ENCODE assay signal across 7 cellular contexts in genomic region chr14:102085503-102085902, GRCh38. TPM values are rescaled to one million over a fixed set of nuclear protein-coding genes. Genes with fewer than 3 reads are reported as not detected.
DNase-seq lines count a peak whose midpoint lies in the region; ATAC-seq and TF ChIP-seq lines count a peak whose summit lies in the region.

No MANE protein-coding gene starts in this region.

- H3K36me3 ChIP-seq in GM23338 (ENCODE audit: insufficient read depth) (peaks cover 52% of the 10 kb centered on the region), SJCRH30 (peaks cover 57% of the 10 kb centered on the region), gastrocnemius medialis (peaks cover 6 to 53% of the 10 kb centered on the region in 2 donors)

- peak overlapping the region; percentile 84 for H3K27ac ChIP-seq in GM23338 (ENCODE audit: low read depth)
- no peak overlapping the region for H3K27ac ChIP-seq in SJCRH30
- peak overlapping the region; percentile 96 to 99 (median 99) for H3K27ac ChIP-seq in gastrocnemius medialis

- H3K36me3 Mint-ChIP-seq in GM23338 (ENCODE audit: low read depth): peaks cover 68% of the 10 kb centered on the region

- in situ Hi-C loops in gastrocnemius medialis (cut with MboI; ENCODE audit: low sequenced_read_pairs in 4 of 4): loop anchor here in 1 of 4 donors (25.0 kb wide), 1 partner anchor 373 kb away; no protein-coding TSS in a partner anchor

- ATAC-seq in GM23338 (no peak), gastrocnemius medialis (no peak), GM19452 (IDR thresholded peaks at IDR 0.05; ENCODE audit: unreplicated experiment) (no peak), HG03469 (IDR thresholded peaks at IDR 0.05; ENCODE audit: unreplicated experiment) (no peak)

- TF ChIP-seq CTCF in GM23338 (conservative IDR thresholded peaks at IDR 0.05; ENCODE audit: low read depth in 2 of 2) (no peak), fibroblast of mammary gland (conservative IDR thresholded peaks at IDR 0.05; ENCODE audit: control insufficient read depth, insufficient read depth, low read depth, low read length) (no peak), gastrocnemius medialis (IDR thresholded peaks at IDR 0.05 in 4 of 5, conservative IDR thresholded peaks at IDR 0.05 in 1 of 5) (no peak)

- H2AFZ ChIP-seq in GM23338: no peak overlapping the region

- intact Hi-C loops in gastrocnemius medialis (cut with DNase I; ENCODE audit: low total_unique reads): no loop called here

- peaks cover 4% of the 10 kb centered on the region; the same call in 2 of the 3 replicates for H3K9me3 Mint-ChIP-seq in GM23338

- peak overlapping the region; percentile 97 for H3K27ac Mint-ChIP-seq in GM23338

- DNase-seq in GM23338 (ENCODE audit: low spot score) (no peak), SJCRH30 (no peak), fibroblast of mammary gland (ENCODE audit: low read depth) (no peak), gastrocnemius medialis (no peak)
- DNase-seq in effector CD8-positive, alpha-beta T cell (lab: John Stamatoyannopoulos, UW): no peak

- peaks cover 52% of the 10 kb centered on the region for H4K20me1 ChIP-seq in GM23338 (replicated peaks; ENCODE audit: insufficient read depth)

- no peaks in the 10 kb centered on the region for H3K9me2 ChIP-seq in GM23338 (ENCODE audit: insufficient read depth)

- H3K27me3 ChIP-seq in GM23338 (ENCODE audit: insufficient read depth): no peaks in the 10 kb centered on the region
- no peaks in the 10 kb centered on the region for H3K27me3 ChIP-seq in SJCRH30
- H3K27me3 ChIP-seq in gastrocnemius medialis: no peaks in the 10 kb centered on the region

- peaks cover 46% of the 10 kb centered on the region for H3K4me1 ChIP-seq in GM23338 (ENCODE audit: insufficient read depth)
- H3K4me1 ChIP-seq in SJCRH30: peaks cover 24% of the 10 kb centered on the region
- peaks cover 26 to 48% of the 10 kb centered on the region in 2 donors for H3K4me1 ChIP-seq in gastrocnemius medialis

- peaks cover 48% of the 10 kb centered on the region for H3K79me2 ChIP-seq in GM23338 (replicated peaks; ENCODE audit: insufficient read depth)

- no peaks in the 10 kb centered on the region for H3K9me3 ChIP-seq in SJCRH30 (replicated peaks)
- no peaks in the 10 kb centered on the region for H3K9me3 ChIP-seq in gastrocnemius medialis

- H3K4me3 Mint-ChIP-seq in GM23338: peak overlapping the region; percentile 94

- peaks cover 66% of the 10 kb centered on the region for H3F3A ChIP-seq in GM23338 (replicated peaks; ENCODE audit: low read depth)

- peak overlapping the region; percentile 98 for H3K4me2 ChIP-seq in GM23338

- TF ChIP-seq POLR2A in gastrocnemius medialis (IDR thresholded peaks at IDR 0.05): no peak

- H3K4me3 ChIP-seq in GM23338: peak overlapping the region; percentile 83
- peak overlapping the region; percentile 83 for H3K4me3 ChIP-seq in SJCRH30
- peak overlapping the region; percentile 83 for H3K4me3 ChIP-seq in fibroblast of mammary gland (ENCODE audit: control insufficient read depth, low read depth, low read length)
- H3K4me3 ChIP-seq in gastrocnemius medialis: peak overlapping the region; percentile 72 to 93 (median 88)

- peaks cover 21% of the 10 kb centered on the region for H3K27me3 Mint-ChIP-seq in GM23338 (ENCODE audit: insufficient read depth, low read depth, poor library complexity)

- peaks cover 49% of the 10 kb centered on the region for H3K4me1 Mint-ChIP-seq in GM23338

TF ChIP-seq in GM23338, 12 proteins besides CTCF, POLR2A, EP300 and RAD21 (continues in another document):
- TF ChIP-seq CREB1 (CRISPR knock-in tag; IDR thresholded peaks at IDR 0.05; ENCODE audit: low read depth): no peak
- TF ChIP-seq EZH2 (IDR thresholded peaks at IDR 0.05; ENCODE audit: low read depth, unreplicated experiment): no peak
- no peak for TF ChIP-seq EZH2phosphoT487 (IDR thresholded peaks at IDR 0.05; ENCODE audit: unreplicated experiment)
- no peak for TF ChIP-seq ZNF331 (CRISPR knock-in tag; IDR thresholded peaks at IDR 0.05; ENCODE audit: low read depth)
- TF ChIP-seq NANOG (IDR thresholded peaks at IDR 0.05; ENCODE audit: borderline replicate concordance): no peak
- no peak for TF ChIP-seq ZNF114 (CRISPR knock-in tag; IDR thresholded peaks at IDR 0.05)
- no peak for TF ChIP-seq STAT1 (IDR thresholded peaks at IDR 0.05; ENCODE audit: unreplicated experiment)
- no peak for TF ChIP-seq POLR2AphosphoS5 (IDR thresholded peaks at IDR 0.05; ENCODE audit: low read depth)
- TF ChIP-seq JUNB (IDR thresholded peaks at IDR 0.05; ENCODE audit: unreplicated experiment): no peak
- TF ChIP-seq ETS1 (IDR thresholded peaks at IDR 0.05): no peak
- TF ChIP-seq REST (IDR thresholded peaks at IDR 0.05; ENCODE audit: unreplicated experiment): no peak

RNA-seq across cellular contexts. Expression of gene HSP90AA1, which starts 1.3 kb away (rescaled TPM):
- total RNA-seq in GM23338 (2014; rRNA removed; shearing (Covaris generic)): 1,401 and 1,576 TPM in 2 replicates
- polyA plus RNA-seq in GM23338 (2016; fragmentation: Nextera tagmentation; extraction: Ambion mirVana): 1,677 and 2,107 TPM in 2 replicates
- total RNA-seq in SJCRH30 (2014; rRNA removed; shearing (Covaris generic)): 650 and 697 TPM in 2 replicates
- 100 to 1,000 TPM; 227 to 609 (median 488) TPM for total RNA-seq in gastrocnemius medialis

RNA-seq across cellular contexts. Expression of gene WDR20, which starts 54.2 kb away (rescaled TPM):
- total RNA-seq in GM23338 (2014; rRNA removed; shearing (Covaris generic)): 21.0 and 24.6 TPM in 2 replicates
- polyA plus RNA-seq in GM23338 (2016; fragmentation: Nextera tagmentation; extraction: Ambion mirVana): 17.0 and 17.9 TPM in 2 replicates
- 22.0 and 23.2 TPM in 2 replicates for total RNA-seq in SJCRH30 (2014; rRNA removed; shearing (Covaris generic))
- 10 to 100 TPM; 18.1 to 49.7 (median 21.0) TPM for total RNA-seq in gastrocnemius medialis
